Comparison of ENCODE assay signal across 1 cellular context in genomic region chr11:2419638-2420501, GRCh38.
TF ChIP-seq lines count a peak whose summit lies in the region.

No MANE protein-coding gene starts in this region.

TF ChIP-seq in HCT116, 20 proteins besides CTCF, POLR2A, EP300 and RAD21:
- peak; percentile 51 for TF ChIP-seq TCF7L2 (IDR thresholded peaks at IDR 0.05; ENCODE audit: borderline replicate concordance, extremely low read depth, insufficient read depth, insufficient read length)
- TF ChIP-seq YY1 (IDR thresholded peaks at IDR 0.05; ENCODE audit: extremely low read depth, insufficient replicate concordance, low read depth, low read length) = no peak
- TF ChIP-seq SP1 (IDR thresholded peaks at IDR 0.05; ENCODE audit: low read depth) = no peak
TF ChIP-seq in HCT116: peak in this region for 1.
